In the genomic region with DNA sequence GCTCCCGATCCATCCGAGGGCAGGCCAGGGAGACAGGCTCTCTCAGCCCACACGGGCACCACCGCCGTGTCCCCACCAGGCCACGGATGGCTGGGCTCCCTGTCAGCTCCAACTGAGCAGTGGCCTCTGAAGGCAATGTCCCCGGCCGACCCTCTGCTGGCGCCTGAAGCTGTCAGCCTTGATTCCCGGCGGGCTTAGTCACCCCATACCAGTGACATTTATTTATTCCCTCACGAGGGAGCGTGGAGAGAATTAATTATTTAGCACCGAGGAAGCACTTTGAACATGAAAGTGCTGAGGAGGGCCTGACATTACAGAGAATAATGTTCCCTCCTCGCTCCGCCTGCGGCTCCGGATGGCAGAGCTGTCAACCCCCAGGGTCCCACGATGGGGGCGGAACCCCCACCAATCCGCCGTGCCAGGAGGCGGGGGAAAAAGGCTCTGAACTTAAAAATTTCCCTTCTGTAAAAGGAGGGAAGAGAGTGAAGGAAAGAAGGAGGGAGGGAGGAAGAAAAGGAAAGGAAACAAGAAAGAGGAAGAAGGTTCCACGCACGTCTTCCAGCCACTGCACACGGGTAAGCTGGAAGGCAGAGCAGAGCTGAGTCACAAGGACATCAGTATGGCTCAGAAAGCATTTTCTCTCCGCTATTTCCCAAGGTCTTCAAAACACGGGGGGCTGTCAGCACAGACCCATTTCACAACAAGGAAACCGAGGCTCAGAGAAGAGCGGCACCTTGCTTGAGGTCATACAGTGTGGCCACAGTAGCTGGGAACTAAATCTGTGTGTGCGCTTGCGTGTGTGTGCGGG, we compare ENCODE assay signal across 8 cellular contexts.
DNase-seq lines count a peak whose midpoint lies in the region; ATAC-seq and TF ChIP-seq lines count a peak whose summit lies in the region.

No MANE protein-coding gene starts in this region.

- TF ChIP-seq CTCF in adrenal gland (IDR thresholded peaks at IDR 0.05) = peak in 3 of 6 experiments; percentile 6 to 34 (median 31)

- H3K36me3 ChIP-seq in GM23248 (ENCODE audit: low read depth) (no peaks in the 10 kb centered on the region), adrenal gland (replicated peaks in 1 of 2) (no peaks in the 10 kb centered on the region), skeletal muscle tissue (ENCODE audit: control insufficient read depth in 3 of 3, insufficient read depth in 3 of 3, low read length in 3 of 3) (no peaks in the 10 kb centered on the region)

- peak overlapping the region; percentile 72 for H2AFZ ChIP-seq in GM23248

- H3K27me3 Mint-ChIP-seq in activated CD4-positive, alpha-beta T cell treated with anti-CD3 and anti-CD28 coated beads for 36 hours = no peaks in the 10 kb centered on the region

- CTCF ChIA-PET in activated CD4-positive, alpha-beta T cell treated with anti-CD3 and anti-CD28 coated beads for 36 hours (lab: Charles Lee) = no interaction called here

- no peaks in the 10 kb centered on the region for H3K36me3 Mint-ChIP-seq in activated CD4-positive, alpha-beta T cell treated with anti-CD3 and anti-CD28 coated beads for 36 hours (ENCODE audit: low read depth)

- peaks cover 3% of the 10 kb centered on the region for H3K9me3 Mint-ChIP-seq in activated CD4-positive, alpha-beta T cell treated with anti-CD3 and anti-CD28 coated beads for 36 hours (ENCODE audit: low read depth)

- TF ChIP-seq POLR2A in adrenal gland (IDR thresholded peaks at IDR 0.05) = peak in 1 of 2 donors; percentile 29

- no peak overlapping the region for H3K27ac Mint-ChIP-seq in activated CD4-positive, alpha-beta T cell treated with anti-CD3 and anti-CD28 coated beads for 36 hours

- H3K27ac ChIP-seq in GM23248 = peak overlapping the region; percentile 88
- peak overlapping the region in 4 of 5 donors; percentile 34 to 91 (median 76) for H3K27ac ChIP-seq in adrenal gland
- peak overlapping the region; percentile 64 for H3K27ac ChIP-seq in skeletal muscle tissue (ENCODE audit: low read depth, low read length)

- peaks cover 3% of the 10 kb centered on the region for H3K4me1 Mint-ChIP-seq in activated CD4-positive, alpha-beta T cell treated with anti-CD3 and anti-CD28 coated beads for 36 hours

- no peak for ATAC-seq in activated CD4-positive, alpha-beta T cell treated with anti-CD3 and anti-CD28 coated beads for 36 hours
- no peak for ATAC-seq in HG02610 (IDR thresholded peaks at IDR 0.05; ENCODE audit: unreplicated experiment)

- H3K4me3 Mint-ChIP-seq in activated CD4-positive, alpha-beta T cell treated with anti-CD3 and anti-CD28 coated beads for 36 hours = no peak overlapping the region

- H3F3A ChIP-seq in GM23248 (ENCODE audit: insufficient read depth) = 0 out of 2 replicates have a peak, but pooled peaks cover 7% of the 10 kb centered on the region

- in situ Hi-C loops in GM23248 (cut with MboI) = no loop called here
- in situ Hi-C loops in G401 (cut with HindIII; ENCODE audit: low sequenced_read_pairs) = no loop called here

- peak overlapping the region; percentile 79 for H3K4me2 ChIP-seq in GM23248 (ENCODE audit: unreplicated experiment)

- no peaks in the 10 kb centered on the region for H3K79me2 ChIP-seq in GM23248 (ENCODE audit: insufficient read depth)

- intact Hi-C loops in adrenal gland (cut with DNase I) = loop anchor here in 1 of 2 donors (5.0 kb wide), 1 partner anchor 109 kb away; a partner anchor contains a TSS
- intact Hi-C loops in activated CD4-positive, alpha-beta T cell treated with anti-CD3 and anti-CD28 coated beads for 36 hours (cut with DNase I, micrococcal nuclease) = no loop called here

- DNase-seq in GM23248 (peak; percentile 91), adrenal gland (peak; percentile 64 to 88 (median 81)), iris pigment epithelial cell (ENCODE audit: low read depth) (peak; percentile 79), NCI-H510A (lab: John Stamatoyannopoulos, UW) (no peak), G401 (ENCODE audit: low spot score) (no peak)
- no peak for DNase-seq in activated CD4-positive, alpha-beta T cell treated with anti-CD3 and anti-CD28 coated beads for 36 hours

- H3K4me3 ChIP-seq in GM23248 (peak overlapping the region; percentile 59), adrenal gland (peak overlapping the region in 1 of 4 donors; percentile 23), skeletal muscle tissue (ENCODE audit: low read length in 3 of 3) (peak overlapping the region; percentile 35 to 52 (median 44))

- POLR2A ChIA-PET in activated CD4-positive, alpha-beta T cell treated with anti-CD3 and anti-CD28 coated beads for 36 hours (lab: Charles Lee) = no interaction called here

- 14 to 16% methylated on average over 33 of the region's 33 CpGs for WGBS in GM23248 (ENCODE audit: low coverage in 1 of 2, low lambda C conversion rate in 2 of 2, missing lambda C conversion rate in 2 of 2), 2 experiments
- WGBS in adrenal gland, 4 donors = 28 to 33% (median 28%) methylated on average over 20 to 33 of the region's 33 CpGs

- no peaks in the 10 kb centered on the region for H3K27me3 ChIP-seq in GM23248 (replicated peaks; ENCODE audit: insufficient read depth)
- H3K27me3 ChIP-seq in adrenal gland = no peaks in the 10 kb centered on the region
- no peaks in the 10 kb centered on the region for H3K27me3 ChIP-seq in skeletal muscle tissue (ENCODE audit: control insufficient read depth in 3 of 3, insufficient read depth in 3 of 3, low read length in 3 of 3)

- H3K9me3 ChIP-seq in GM23248 (ENCODE audit: low read depth) (no peaks in the 10 kb centered on the region), adrenal gland (replicated peaks in 1 of 3) (no peaks in the 10 kb centered on the region), skeletal muscle tissue (ENCODE audit: control insufficient read depth in 3 of 3, low read length in 3 of 3) (no peaks in the 10 kb centered on the region)

- H3K9ac ChIP-seq in GM23248 = peak overlapping the region; percentile 82
- peak overlapping the region; percentile 63 to 78 (median 70) for H3K9ac ChIP-seq in skeletal muscle tissue (ENCODE audit: low read depth in 1 of 3, low read length in 3 of 3)

- H3K9me2 ChIP-seq in GM23248 (ENCODE audit: insufficient read depth) = no peaks in the 10 kb centered on the region

- H4K20me1 ChIP-seq in GM23248 (ENCODE audit: insufficient read depth) = no peaks in the 10 kb centered on the region

- H3K4me1 ChIP-seq in GM23248 (ENCODE audit: insufficient read depth) (peaks cover 22% of the 10 kb centered on the region), adrenal gland (replicated peaks in 1 of 2) (peaks cover 34 to 47% of the 10 kb centered on the region in 2 donors), skeletal muscle tissue (ENCODE audit: control insufficient read depth in 3 of 3, insufficient read depth in 3 of 3, low read length in 3 of 3) (peaks cover 27 to 42% (median 41%) of the 10 kb centered on the region in 3 donors)

Comparison
In these comparisons a context has a peak if more than half of its experiments do, and no peak if none do; other contexts are left out.
1. DNase-seq: peak in GM23248 (single experiment), adrenal gland (7 of 7) and iris pigment epithelial cell (single experiment); none in NCI-H510A (single experiment), G401 (single experiment) and activated CD4-positive, alpha-beta T cell treated with anti-CD3 and anti-CD28 coated beads for 36 hours (single experiment).
2. Peak in every context shown above with its lines, with median percentiles within 50 percentile points of each other: H3K27ac ChIP-seq.